ENCODE assay signal across 8 cellular contexts in the genomic region with DNA sequence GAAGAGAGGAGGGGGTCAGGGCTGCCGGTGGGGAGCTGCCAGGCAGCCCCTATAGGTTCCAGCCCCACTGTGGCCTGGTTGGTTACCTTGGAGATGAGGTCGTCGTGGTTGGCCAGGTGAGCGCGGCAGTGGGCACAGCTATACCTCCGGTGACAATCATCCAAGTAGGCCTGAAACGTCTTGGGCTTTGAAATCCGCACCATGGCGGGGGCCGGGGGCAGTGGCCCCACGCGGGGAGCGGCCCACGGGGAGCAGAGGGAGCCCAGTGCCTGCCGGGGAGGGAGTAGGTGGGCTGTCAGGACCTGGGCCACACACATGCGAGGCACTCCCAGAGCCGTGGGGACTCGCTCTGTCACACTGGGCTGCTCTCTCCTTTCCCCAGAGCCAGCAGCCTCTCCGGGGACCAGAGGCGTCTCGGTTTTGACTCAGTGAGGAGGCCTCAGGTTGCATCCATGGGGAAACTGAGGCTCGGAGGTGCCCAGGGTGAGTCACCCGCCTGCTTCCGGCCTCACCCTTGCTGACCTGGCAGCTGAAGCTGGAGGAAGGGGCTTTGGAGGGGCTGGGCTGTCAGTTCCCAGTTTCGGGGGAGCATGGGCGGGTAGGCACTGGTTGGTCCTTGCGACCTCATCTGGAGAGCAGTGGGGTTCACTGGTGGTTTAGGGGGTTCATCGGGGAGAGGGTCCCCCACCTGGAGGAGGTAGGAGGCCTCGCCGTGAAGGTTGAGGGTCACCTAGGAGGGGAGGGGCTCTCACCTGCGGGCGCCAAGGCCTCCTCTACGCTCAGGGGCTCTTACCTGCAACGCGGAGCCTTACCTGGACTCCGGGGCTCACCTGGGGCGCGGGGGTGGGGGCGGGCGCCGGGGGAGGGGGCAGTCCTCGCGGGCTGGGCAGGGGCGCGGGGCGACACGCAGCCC. TPM values are rescaled to one million over a fixed set of nuclear protein-coding genes. Genes with fewer than 3 reads are reported as not detected.
DNase-seq lines count a peak whose midpoint lies in the region; ATAC-seq and TF ChIP-seq lines count a peak whose summit lies in the region.

No MANE protein-coding gene starts in this region.

- DNase-seq in Caco-2 (no peak), RWPE2 (ENCODE audit: low spot score) (no peak), esophagus muscularis mucosa (ENCODE audit: extremely low spot score) (no peak), trophoblast cell (peak in 1 of 2 donors; percentile 29), posterior vena cava (ENCODE audit: low spot score) (no peak), NCI-H2107 (lab: John Stamatoyannopoulos, UW) (no peak), NCI-H748 (lab: John Stamatoyannopoulos, UW; ENCODE audit: unreplicated experiment) (no peak)

- H3K27me3 ChIP-seq in Caco-2 (replicated peaks; ENCODE audit: control insufficient read depth, insufficient read depth, low read length) (no peaks in the 10 kb centered on the region), RWPE2 (ENCODE audit: insufficient read depth, poor library complexity, severe bottlenecking) (no peaks in the 10 kb centered on the region), esophagus muscularis mucosa (no peaks in the 10 kb centered on the region), trophoblast cell (ENCODE audit: insufficient read depth, low read length) (no peaks in the 10 kb centered on the region)

- H3K4me1 ChIP-seq in Caco-2, result peaks cover 25% of the 10 kb centered on the region
- peaks cover 4% of the 10 kb centered on the region for H3K4me1 ChIP-seq in RWPE2 (ENCODE audit: insufficient read depth, poor library complexity, severe bottlenecking)
- peaks cover 40 to 57% (median 55%) of the 10 kb centered on the region in 4 donors for H3K4me1 ChIP-seq in esophagus muscularis mucosa
- H3K4me1 ChIP-seq in trophoblast cell (ENCODE audit: control insufficient read depth in 1 of 2, insufficient read depth in 2 of 2, low read length in 2 of 2), result peaks cover 29 to 36% of the 10 kb centered on the region in 2 experiments

- CTCF ChIA-PET in Caco-2 (lab: Charles Lee), result interaction anchor here (2.3 kb wide), 1 partner anchor 17 kb away, joined by 13 read pairs; no protein-coding TSS in a partner anchor

- H3K4me1 Mint-ChIP-seq in Caco-2 (ENCODE audit: low read depth, unreplicated experiment), result peaks cover 18% of the 10 kb centered on the region

- peak overlapping the region; percentile 36 for H2BK5ac ChIP-seq in trophoblast cell (ENCODE audit: low read depth, low read length, poor library complexity)

- no peak for TF ChIP-seq EP300 in esophagus muscularis mucosa (IDR thresholded peaks at IDR 0.05)

- BruUV-seq in Caco-2 (replicated peaks; lab: Mats Ljungman, UMichigan), result no TSS peak

- TF ChIP-seq POLR2A in esophagus muscularis mucosa (IDR thresholded peaks at IDR 0.05; ENCODE audit: low read depth), result no peak

- peak overlapping the region; percentile 68 for H2BK120ac ChIP-seq in trophoblast cell (ENCODE audit: insufficient read depth, low read length, poor library complexity)

- no peak for TF ChIP-seq CTCF in Caco-2 (IDR thresholded peaks at IDR 0.05; ENCODE audit: insufficient read depth in 1 of 2, low read depth in 1 of 2, low read length in 1 of 2, severe bottlenecking in 1 of 2, unreplicated experiment in 1 of 2)
- no peak for TF ChIP-seq CTCF in RWPE2 (IDR thresholded peaks at IDR 0.05; ENCODE audit: poor library complexity, severe bottlenecking)
- TF ChIP-seq CTCF in esophagus muscularis mucosa (IDR thresholded peaks at IDR 0.05), result no peak

- peak overlapping the region; percentile 43 for H2AFZ ChIP-seq in trophoblast cell (ENCODE audit: insufficient read depth, low read length, poor library complexity)

- peak overlapping the region; percentile 96 for H2AK5ac ChIP-seq in trophoblast cell (ENCODE audit: low read length)

- peak overlapping the region; percentile 88 for H4K91ac ChIP-seq in trophoblast cell (ENCODE audit: low read depth, low read length)

- peak overlapping the region; percentile 77 for H4K8ac ChIP-seq in trophoblast cell (ENCODE audit: low read depth, low read length)

- H3K23ac ChIP-seq in trophoblast cell (ENCODE audit: low read length), result no peak overlapping the region

- H3K9me3 Mint-ChIP-seq in Caco-2 (ENCODE audit: unreplicated experiment), result peaks cover 11% of the 10 kb centered on the region

- peak overlapping the region; percentile 88 for H3K14ac ChIP-seq in trophoblast cell (ENCODE audit: low read length)

- H3K27me3 Mint-ChIP-seq in Caco-2 (ENCODE audit: insufficient read depth, unreplicated experiment), result no peaks in the 10 kb centered on the region

- H3K27ac ChIP-seq in RWPE2 (ENCODE audit: poor library complexity, severe bottlenecking) (peak overlapping the region; percentile 52), esophagus muscularis mucosa (replicated peaks in 1 of 4) (peak overlapping the region; percentile 87 to 97 (median 94)), trophoblast cell (ENCODE audit: low read depth, low read length) (peak overlapping the region; percentile 40)

- no peaks in the 10 kb centered on the region for H3K36me3 ChIP-seq in Caco-2 (ENCODE audit: control insufficient read depth, insufficient read depth, low read length)
- H3K36me3 ChIP-seq in RWPE2 (ENCODE audit: low read depth), result no peaks in the 10 kb centered on the region; the same call in 1 of the 2 replicates
- peaks cover 0 to 22% (median 19%) of the 10 kb centered on the region in 4 donors for H3K36me3 ChIP-seq in esophagus muscularis mucosa
- peaks cover 2 to 7% of the 10 kb centered on the region in 2 experiments for H3K36me3 ChIP-seq in trophoblast cell (ENCODE audit: control insufficient read depth in 1 of 2, insufficient read depth in 2 of 2, low read length in 2 of 2)

- H3K4me3 ChIP-seq in Caco-2 (ENCODE audit: low read depth, low read length), result peak overlapping the region; percentile 45
- peak overlapping the region; percentile 44 for H3K4me3 ChIP-seq in RWPE2 (ENCODE audit: severe bottlenecking)
- peak overlapping the region; percentile 71 to 93 (median 84) for H3K4me3 ChIP-seq in esophagus muscularis mucosa
- peak overlapping the region; percentile 72 for H3K4me3 ChIP-seq in trophoblast cell (ENCODE audit: low read depth, low read length)

- peak overlapping the region; percentile 72 for H3K4me3 Mint-ChIP-seq in Caco-2 (ENCODE audit: unreplicated experiment)

- peak overlapping the region; percentile 10 for H3K27ac Mint-ChIP-seq in Caco-2 (ENCODE audit: unreplicated experiment)

- H3K18ac ChIP-seq in trophoblast cell (ENCODE audit: low read length), result peak overlapping the region; percentile 97

- peak overlapping the region; percentile 30 for H3K4ac ChIP-seq in trophoblast cell (ENCODE audit: low read depth, low read length)

- intact Hi-C loops in Caco-2 (cut with micrococcal nuclease; ENCODE audit: unreplicated experiment), result no loop called here
- intact Hi-C loops in esophagus muscularis mucosa (cut with DNase I), result loop anchor here (10.0 kb wide), 1 partner anchor 309 kb away; the partner anchor contains the start of gene ZNF771
- intact Hi-C loops in posterior vena cava (cut with DNase I), result loop anchor here in 1 of 2 donors (5.0 kb wide), 1 partner anchor 803 kb away; no protein-coding TSS in a partner anchor

- peaks cover 29% of the 10 kb centered on the region for H3K79me1 ChIP-seq in trophoblast cell (ENCODE audit: low read length)

- H3K36me3 Mint-ChIP-seq in Caco-2 (ENCODE audit: insufficient read depth, unreplicated experiment), result peaks cover 25% of the 10 kb centered on the region

- ATAC-seq in RWPE2 (ENCODE audit: low read depth) (no peak), HG03432 (IDR thresholded peaks at IDR 0.05; ENCODE audit: unreplicated experiment) (no peak)

- H3K9me3 ChIP-seq in Caco-2 (peaks cover 19% of the 10 kb centered on the region), RWPE2 (ENCODE audit: severe bottlenecking) (peaks cover 18% of the 10 kb centered on the region), esophagus muscularis mucosa (peaks cover 0 to 14% (median 11%) of the 10 kb centered on the region in 4 donors), trophoblast cell (ENCODE audit: insufficient read depth, low read depth, low read length) (peaks cover 13% of the 10 kb centered on the region)

- H3K79me2 ChIP-seq in trophoblast cell (ENCODE audit: control insufficient read depth, insufficient read depth, low read length, poor library complexity), result peaks cover 12% of the 10 kb centered on the region

- H3K9ac ChIP-seq in trophoblast cell (ENCODE audit: low read length), result peak overlapping the region; percentile 31

- peak overlapping the region; percentile 79 for H4K12ac ChIP-seq in trophoblast cell (ENCODE audit: low read depth, low read length)

- peak overlapping the region; percentile 71 for H3K4me2 ChIP-seq in trophoblast cell (ENCODE audit: low read length)

- 20% methylated on average over 13 of the region's 47 CpGs for WGBS in esophagus muscularis mucosa
- WGBS in trophoblast cell (ENCODE audit: extremely low coverage, insufficient coverage, insufficient read length), result no CpG with 5 or more reads among the region's 47 CpGs

- peak overlapping the region; percentile 73 for H2BK12ac ChIP-seq in trophoblast cell (ENCODE audit: low read length)

- POLR2A ChIA-PET in Caco-2 (lab: Charles Lee), result interaction anchor here (0.6 kb wide), 1 partner anchor 314 kb away, joined by 3 read pairs; no protein-coding TSS in a partner anchor

RNA-seq across cellular contexts. Expression of gene YPEL3, which starts 0.6 kb away (rescaled TPM):
- total RNA-seq in Caco-2 (2022), result 24.4 and 26.3 TPM in 2 replicates
- 100 to 1,000 TPM in 3 of 4 donors, 10 to 100 TPM in 1; 72.7 to 222 (median 154) TPM for total RNA-seq in esophagus muscularis mucosa
- polyA plus RNA-seq in trophoblast cell (2013), result 47.2 and 47.3 TPM in 2 replicates
- 10 to 100 TPM; 26.1 to 31.4 TPM for total RNA-seq in posterior vena cava

RNA-seq across cellular contexts. Expression of gene TBX6, which starts 3.7 kb away (rescaled TPM):
- 1.1 and 1.6 TPM in 2 replicates for total RNA-seq in Caco-2 (2022)
- total RNA-seq in esophagus muscularis mucosa, result 1 to 10 TPM in 1 of 4 donors, under 1 TPM in 3; 0.42 to 1.3 (median 0.67) TPM
- polyA plus RNA-seq in trophoblast cell (2013), result 0.74 and 0.90 TPM in 2 replicates
- under 1 TPM; 0.46 to 0.57 TPM for total RNA-seq in posterior vena cava

RNA-seq across cellular contexts. Expression of gene GDPD3, which starts 17.9 kb away (rescaled TPM):
- total RNA-seq in Caco-2 (2022) (5.8 and 8.4 TPM in 2 replicates), esophagus muscularis mucosa (1 to 10 TPM in 3 of 4 donors, under 1 TPM in 1; 0.66 to 3.7 (median 2.2) TPM), posterior vena cava (1 to 10 TPM; 3.7 to 4.0 TPM)
- 3.2 and 3.5 TPM in 2 replicates for polyA plus RNA-seq in trophoblast cell (2013)

RNA-seq across cellular contexts. Expression of gene PPP4C, which starts 19.6 kb away (rescaled TPM):
- total RNA-seq in Caco-2 (2022) (130 and 134 TPM in 2 replicates), esophagus muscularis mucosa (10 to 100 TPM; 43.6 to 61.3 (median 51.5) TPM), posterior vena cava (10 to 100 TPM; 40.0 to 46.9 TPM)
- 118 and 119 TPM in 2 replicates for polyA plus RNA-seq in trophoblast cell (2013)

RNA-seq across cellular contexts. Expression of gene MAPK3, which starts 27.6 kb away (rescaled TPM):
- total RNA-seq in Caco-2 (2022) (64.0 and 71.9 TPM in 2 replicates), esophagus muscularis mucosa (10 to 100 TPM; 40.4 to 70.8 (median 56.9) TPM), posterior vena cava (10 to 100 TPM; 77.9 to 84.2 TPM)
- 64.9 and 67.4 TPM in 2 replicates for polyA plus RNA-seq in trophoblast cell (2013)

Comparison
In these comparisons a context has a peak if more than half of its experiments do, and no peak if none do; other contexts are left out.
1. H3K27ac ChIP-seq: peak in every context shown above with its lines; median percentile 94 in esophagus muscularis mucosa; 52 in RWPE2; 40 in trophoblast cell.